8 cellular contexts compared by ENCODE assay signal in the genomic region with DNA sequence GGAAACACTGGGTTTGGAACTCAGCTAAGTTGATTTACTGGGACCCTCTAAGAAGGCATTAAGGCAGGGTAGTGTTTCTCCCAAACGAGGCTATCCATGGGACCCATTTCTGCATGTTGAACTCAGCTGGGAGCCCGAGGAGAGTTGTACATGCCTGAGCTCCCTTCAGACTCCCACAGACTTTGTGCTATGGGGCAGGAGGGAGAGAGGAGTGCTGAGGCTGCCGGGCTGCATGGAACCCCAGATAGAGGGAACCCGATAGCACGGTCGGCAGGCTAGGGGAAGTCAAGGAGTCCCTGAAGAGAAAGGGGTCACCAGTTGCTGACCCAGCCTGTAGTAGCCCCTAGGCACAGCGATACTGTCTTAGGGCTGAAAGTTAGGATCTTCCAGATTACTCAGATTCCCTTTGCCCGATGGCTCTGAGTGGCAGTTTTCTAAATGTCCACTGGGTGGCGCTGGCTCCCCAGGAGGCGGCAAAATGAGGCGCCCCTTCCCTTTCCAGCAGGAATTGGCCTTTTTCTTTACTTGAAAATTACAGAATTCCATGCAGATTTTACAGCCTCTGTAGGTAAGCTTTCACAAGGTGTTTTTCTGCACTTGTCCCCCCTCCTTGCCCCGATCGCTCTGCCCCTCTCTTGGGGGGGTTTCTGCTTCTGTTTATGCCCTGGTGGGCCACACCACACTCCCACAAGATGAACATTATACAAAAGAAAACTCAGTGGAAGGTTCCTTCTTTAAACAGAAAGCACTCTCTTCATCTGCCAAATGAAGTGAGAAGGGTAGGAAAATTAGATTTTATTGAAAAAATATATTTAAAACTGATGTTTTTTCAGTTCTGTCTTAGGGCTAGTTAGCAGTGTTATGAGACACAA. TPM values are rescaled to one million over a fixed set of nuclear protein-coding genes. Genes with fewer than 3 reads are reported as not detected.
DNase-seq lines count a peak whose midpoint lies in the region; ATAC-seq and TF ChIP-seq lines count a peak whose summit lies in the region.

No MANE protein-coding gene starts in this region.

- H3K36me3 Mint-ChIP-seq in activated naive CD8-positive, alpha-beta T cell treated with anti-CD3 and anti-CD28 coated beads for 36 hours, result peaks cover 12% of the 10 kb centered on the region
- peaks cover 9% of the 10 kb centered on the region for H3K36me3 Mint-ChIP-seq in progenitor cell of endocrine pancreas (ENCODE audit: insufficient read depth)

- H3K27me3 ChIP-seq in HUES6 (ENCODE audit: control insufficient read depth, insufficient read depth, low read length) (no peaks in the 10 kb centered on the region), cardiac muscle cell (no peaks in the 10 kb centered on the region)

- DNase-seq in DMS114 treated with DMSO at 0.1 percent for 48 hours (lab: John Stamatoyannopoulos, UW; ENCODE audit: unreplicated experiment) (peak; percentile 12), cardiac muscle cell (ENCODE audit: low read depth in 1 of 2, low spot score in 1 of 2) (peak; percentile 64 to 71), progenitor cell of endocrine pancreas (ENCODE audit: low spot score, unreplicated experiment) (peak; percentile 65)
- peak; percentile 55 for DNase-seq in activated naive CD8-positive, alpha-beta T cell treated with anti-CD3 and anti-CD28 coated beads for 36 hours

- H3K9ac ChIP-seq in HUES6 (ENCODE audit: low read length), result peak overlapping the region; percentile 54

- H3K4me3 Mint-ChIP-seq in activated naive CD8-positive, alpha-beta T cell treated with anti-CD3 and anti-CD28 coated beads for 36 hours, result no peak overlapping the region
- no peak overlapping the region for H3K4me3 Mint-ChIP-seq in progenitor cell of endocrine pancreas (ENCODE audit: low read depth)

- TF ChIP-seq CTCF in cardiac muscle cell (IDR thresholded peaks at IDR 0.05; ENCODE audit: low read depth, low read length) (peak; percentile 95), progenitor cell of endocrine pancreas (IDR thresholded peaks at IDR 0.05; ENCODE audit: unreplicated experiment) (peak; percentile 92)

- ATAC-seq in SK-N-SH treated with all-trans-retinoic acid at 6 μM for 48 hours, result peak; percentile 90
- ATAC-seq in GM19324 (IDR thresholded peaks at IDR 0.05; ENCODE audit: low FRiP score, unreplicated experiment), result no peak
- no peak for ATAC-seq in GM18861 (IDR thresholded peaks at IDR 0.05; ENCODE audit: unreplicated experiment)

- H3K4me1 ChIP-seq in HUES6 (ENCODE audit: control insufficient read depth, insufficient read depth, low read length), result peaks cover 26% of the 10 kb centered on the region
- no peaks in the 10 kb centered on the region for H3K4me1 ChIP-seq in cardiac muscle cell (ENCODE audit: low read depth)

- no peaks in the 10 kb centered on the region for H3K9me3 Mint-ChIP-seq in activated naive CD8-positive, alpha-beta T cell treated with anti-CD3 and anti-CD28 coated beads for 36 hours
- no peaks in the 10 kb centered on the region for H3K9me3 Mint-ChIP-seq in progenitor cell of endocrine pancreas (ENCODE audit: low read depth)

- H3K9me3 ChIP-seq in HUES6 (ENCODE audit: control insufficient read depth, insufficient read depth, low read depth, low read length), result no peaks in the 10 kb centered on the region
- H3K9me3 ChIP-seq in cardiac muscle cell (ENCODE audit: low read depth), result no peaks in the 10 kb centered on the region

- H3K4me1 Mint-ChIP-seq in activated naive CD8-positive, alpha-beta T cell treated with anti-CD3 and anti-CD28 coated beads for 36 hours, result peaks cover 29% of the 10 kb centered on the region
- H3K4me1 Mint-ChIP-seq in progenitor cell of endocrine pancreas (ENCODE audit: low read depth), result peaks cover 15% of the 10 kb centered on the region

- peak overlapping the region; percentile 83 for H3K27ac Mint-ChIP-seq in activated naive CD8-positive, alpha-beta T cell treated with anti-CD3 and anti-CD28 coated beads for 36 hours
- peak overlapping the region; percentile 41 for H3K27ac Mint-ChIP-seq in progenitor cell of endocrine pancreas

- H3K4me3 ChIP-seq in HUES6 (ENCODE audit: low read depth, low read length) (no peak overlapping the region), cardiac muscle cell (no peak overlapping the region)

- H3K36me3 ChIP-seq in HUES6 (ENCODE audit: control insufficient read depth, insufficient read depth, low read length) (peaks cover 15% of the 10 kb centered on the region), cardiac muscle cell (no peaks in the 10 kb centered on the region)

- H3K27ac ChIP-seq in HUES6 (ENCODE audit: low read depth, low read length) (peak overlapping the region; percentile 53; the same call in 1 of the 2 replicates), cardiac muscle cell (no peak overlapping the region)

- H3K27me3 Mint-ChIP-seq in activated naive CD8-positive, alpha-beta T cell treated with anti-CD3 and anti-CD28 coated beads for 36 hours, result no peaks in the 10 kb centered on the region
- no peaks in the 10 kb centered on the region for H3K27me3 Mint-ChIP-seq in progenitor cell of endocrine pancreas

TF ChIP-seq in SK-N-SH treated with all-trans-retinoic acid at 6 μM for 48 hours, 23 proteins besides CTCF, POLR2A, EP300 and RAD21:
- TF ChIP-seq ZFP3 (CRISPR knock-in tag; IDR thresholded peaks at IDR 0.05) (no peak), BACH2 (CRISPR knock-in tag; IDR thresholded peaks at IDR 0.05; ENCODE audit: borderline replicate concordance) (no peak)

RNA-seq across cellular contexts. Expression of a gene that starts 17.8 kb away (rescaled TPM):
- total RNA-seq in activated naive CD8-positive, alpha-beta T cell treated with anti-CD3 and anti-CD28 coated beads for 36 hours, result 10 to 100 TPM; 46.1 to 47.4 TPM
- total RNA-seq in cardiac muscle cell (49.4 and 68.7 TPM in 2 replicates), progenitor cell of endocrine pancreas (31.9 and 33.8 TPM in 2 replicates)
- polyA plus RNA-seq in cardiac muscle cell, result 55.3 and 95.4 TPM in 2 replicates

RNA-seq across cellular contexts. Expression of a gene that starts 44.7 kb away (rescaled TPM):
- total RNA-seq in activated naive CD8-positive, alpha-beta T cell treated with anti-CD3 and anti-CD28 coated beads for 36 hours, result 10 to 100 TPM; 45.2 to 47.4 TPM
- total RNA-seq in cardiac muscle cell, result 1.3 and 1.5 TPM in 2 replicates
- 0.57 and 4.4 TPM in 2 replicates for polyA plus RNA-seq in cardiac muscle cell
- total RNA-seq in progenitor cell of endocrine pancreas, result 2.9 and 3.1 TPM in 2 replicates

Comparison
In these comparisons a context has a peak if more than half of its experiments do, and no peak if none do; other contexts are left out.
1. DNase-seq: peak in every context shown above with its lines; median percentile 68 in cardiac muscle cell; 65 in progenitor cell of endocrine pancreas; 55 in activated naive CD8-positive, alpha-beta T cell treated with anti-CD3 and anti-CD28 coated beads for 36 hours; 12 in DMS114 treated with DMSO at 0.1 percent for 48 hours.
2. RNA of a gene that starts 44.7 kb away (total RNA-seq): 45.2 to 47.4 TPM in activated naive CD8-positive, alpha-beta T cell treated with anti-CD3 and anti-CD28 coated beads for 36 hours; 2.9 to 3.1 TPM in progenitor cell of endocrine pancreas and 1.3 to 1.5 TPM in cardiac muscle cell; every median in the first group is over 10 times any median in the second.